ENCODE assay signal across 10 cellular contexts in genomic region chr14:31024042-31024480, GRCh38. TPM values are rescaled to one million over a fixed set of nuclear protein-coding genes. Genes with fewer than 3 reads are reported as not detected.
DNase-seq lines count a peak whose midpoint lies in the region; ATAC-seq and TF ChIP-seq lines count a peak whose summit lies in the region.
"Had no signal": no experiment of that assay in that cellular context is flagged by ENCODE, and none has a peak within 500 bp of the region (broad histone marks: within the 10 kb centered on the region; RNA-seq: fewer than 3 reads in every experiment).

No MANE protein-coding gene starts in this region.

- peak overlapping the region; percentile 76 for H3K4me2 ChIP-seq in fibroblast of lung (ENCODE audit: extremely low read depth, insufficient read depth, low read length)

- POLR2A ChIA-PET in Panc1 (lab: Charles Lee), result no interaction called here

- DNase-seq in GM12864 (ENCODE audit: low read depth), result no peak
- no peak for DNase-seq in Panc1 (ENCODE audit: low read depth, low spot score)
- peak in 1 of 2 donors; percentile 9 for DNase-seq in fibroblast of lung (ENCODE audit: low read depth in 2 of 2)
- DNase-seq in psoas muscle, result no peak
- DNase-seq: activated CD4-positive, alpha-beta T cell treated with anti-CD3 and anti-CD28 coated beads for 48 hours; stimulated activated naive CD4-positive, alpha-beta T cell treated with Interleukin-2 at 50 U/mL for 16 hours had no signal

- no peak overlapping the region for H3K9ac ChIP-seq in fibroblast of lung (ENCODE audit: insufficient read depth, low read length)

- no peak for TF ChIP-seq CTCF in GM12864 (IDR thresholded peaks at IDR 0.05; ENCODE audit: low read depth, low read length, missing control alignments)
- no peak for TF ChIP-seq CTCF in Panc1 (IDR thresholded peaks at IDR 0.05)
- no peak for TF ChIP-seq CTCF in fibroblast of lung (conservative IDR thresholded peaks at IDR 0.05 in 1 of 2, IDR thresholded peaks at IDR 0.05 in 1 of 2; ENCODE audit: low read depth in 1 of 2, low read length in 2 of 2)
- TF ChIP-seq CTCF in psoas muscle (IDR thresholded peaks at IDR 0.05), result no peak

- CTCF ChIA-PET in Panc1 (lab: Charles Lee), result no interaction called here

- peaks cover 6% of the 10 kb centered on the region for H3K36me3 ChIP-seq in Panc1 (ENCODE audit: control insufficient read depth, insufficient read depth, low read length)
- no peaks in the 10 kb centered on the region for H3K36me3 ChIP-seq in fibroblast of lung (ENCODE audit: control insufficient read depth, insufficient read depth, low read length)
- H3K36me3 ChIP-seq in psoas muscle (ENCODE audit: insufficient read depth in 1 of 2, low read depth in 1 of 2), result peaks cover 0 to 33% of the 10 kb centered on the region in 2 donors

- TSS peak; percentile 58 for BruUV-seq in Panc1 (replicated peaks; lab: Mats Ljungman, UMichigan)

- H3K4me3 ChIP-seq in GM12864 (ENCODE audit: low read depth, low read length) (peak overlapping the region; percentile 11; the same call in 1 of the 2 replicates), Panc1 (ENCODE audit: low read depth in 2 of 2, low read length in 2 of 2) (peak overlapping the region; percentile 89; a peak in 3 of 4 replicates), fibroblast of lung (replicated peaks in 1 of 4; ENCODE audit: control extremely low read depth in 1 of 4, insufficient read depth in 1 of 4, low read depth in 3 of 4, low read length in 4 of 4) (peak overlapping the region; percentile 84 to 93 (median 91)), psoas muscle (peak overlapping the region; percentile 98)

- H3K4me1 ChIP-seq in Panc1 (ENCODE audit: control insufficient read depth, insufficient read depth, low read length) (peaks cover 7% of the 10 kb centered on the region; the same call in 1 of the 2 replicates), fibroblast of lung (ENCODE audit: control insufficient read depth, extremely low read depth, insufficient read depth, low read length) (no peaks in the 10 kb centered on the region), psoas muscle (peaks cover 29% of the 10 kb centered on the region)

- no peaks in the 10 kb centered on the region for H3K9me3 ChIP-seq in Panc1 (ENCODE audit: control insufficient read depth, insufficient read depth, low read depth, low read length)
- H3K9me3 ChIP-seq in fibroblast of lung (ENCODE audit: control insufficient read depth, insufficient read depth, low read depth, low read length), result no peaks in the 10 kb centered on the region
- H3K9me3 ChIP-seq in psoas muscle, result no peaks in the 10 kb centered on the region

- intact Hi-C loops in Panc1 (cut with micrococcal nuclease; ENCODE audit: unreplicated experiment) (no loop called here), psoas muscle (cut with DNase I) (loop anchor here in 1 of 2 donors (10.0 kb wide), 1 partner anchor 61 kb away; no protein-coding TSS in a partner anchor)

- H3K27ac ChIP-seq in Panc1 (ENCODE audit: low read length), result peak overlapping the region; percentile 21; the same call in 1 of the 2 replicates
- no peak overlapping the region for H3K27ac ChIP-seq in fibroblast of lung (ENCODE audit: insufficient read depth, low read length)
- H3K27ac ChIP-seq in psoas muscle, result peak overlapping the region; percentile 100

- peaks cover 68% of the 10 kb centered on the region for H3K79me2 ChIP-seq in fibroblast of lung (ENCODE audit: control insufficient read depth, insufficient read depth, low read length)

- H3K27me3 ChIP-seq in Panc1 (ENCODE audit: control insufficient read depth, insufficient read depth, low read length), result no peaks in the 10 kb centered on the region
- H3K27me3 ChIP-seq in fibroblast of lung (ENCODE audit: control insufficient read depth, insufficient read depth, low read length), result no peaks in the 10 kb centered on the region
- no peaks in the 10 kb centered on the region for H3K27me3 ChIP-seq in psoas muscle (ENCODE audit: insufficient read depth in 3 of 3, low read length in 2 of 3)

- no peak for ATAC-seq in Panc1
- no peak for ATAC-seq in psoas muscle
- no peak for ATAC-seq in HG02885 (IDR thresholded peaks at IDR 0.05; ENCODE audit: poor library complexity, unreplicated experiment)
- ATAC-seq in HG03571 (IDR thresholded peaks at IDR 0.05; ENCODE audit: unreplicated experiment), result no peak
- ATAC-seq in GM18517 (IDR thresholded peaks at IDR 0.05; ENCODE audit: unreplicated experiment), result no peak
- no peak for ATAC-seq in HG02870 (IDR thresholded peaks at IDR 0.05; ENCODE audit: unreplicated experiment)

- no peaks in the 10 kb centered on the region for H4K20me1 ChIP-seq in fibroblast of lung (ENCODE audit: control insufficient read depth, extremely low read depth, insufficient read depth, low read length)

- no peak overlapping the region for H2AFZ ChIP-seq in fibroblast of lung (ENCODE audit: low read length)

- in situ Hi-C loops in Panc1 (cut with HindIII; ENCODE audit: low pct_unique_long_range_greater_than_20kb, low sequenced_read_pairs), result no loop called here

RNA-seq across cellular contexts. Expression of gene AP4S1, which starts 1.4 kb away (rescaled TPM):
- total RNA-seq in Panc1 (2021; ENCODE audit: unreplicated experiment), result 3.3 TPM
- 2.2 TPM for polyA plus RNA-seq in Panc1 (2012; ENCODE audit: insufficient read length)
- total RNA-seq in fibroblast of lung, result 5.4 and 5.6 TPM in 2 replicates
- polyA plus RNA-seq in fibroblast of lung, result 6.4 and 7.1 TPM in 2 replicates
- polyA plus RNA-seq in fibroblast of lung (2012), result 5.5 and 6.0 TPM in 2 replicates
- polyA minus RNA-seq in fibroblast of lung (ENCODE audit: low replicate concordance), result 2.4 and 3.3 TPM in 2 replicates
- total RNA-seq in psoas muscle, result 10 to 100 TPM in 1 of 4 donors, 1 to 10 TPM in 3; 4.2 to 13.9 (median 7.2) TPM
- polyA plus RNA-seq in psoas muscle, result 1 to 10 TPM; 4.2 to 9.8 (median 4.8) TPM

RNA-seq across cellular contexts. Expression of gene STRN3, which starts 2.1 kb away (rescaled TPM):
- 29.2 TPM for total RNA-seq in Panc1 (2021; ENCODE audit: unreplicated experiment)
- 13.3 TPM for polyA plus RNA-seq in Panc1 (2012; ENCODE audit: insufficient read length)
- 76.5 and 88.2 TPM in 2 replicates for total RNA-seq in fibroblast of lung
- polyA plus RNA-seq in fibroblast of lung, result 33.2 and 42.0 TPM in 2 replicates
- 24.1 and 26.5 TPM in 2 replicates for polyA plus RNA-seq in fibroblast of lung (2012)
- 10.5 and 20.8 TPM in 2 replicates for polyA minus RNA-seq in fibroblast of lung (ENCODE audit: low replicate concordance)
- 100 to 1,000 TPM in 2 of 4 donors, 10 to 100 TPM in 2; 80.2 to 154 (median 95.4) TPM for total RNA-seq in psoas muscle
- 10 to 100 TPM; 28.2 to 45.9 (median 31.5) TPM for polyA plus RNA-seq in psoas muscle

Comparison
In these comparisons a context has a peak if more than half of its experiments do, and no peak if none do; other contexts are left out.
1. H3K4me3 ChIP-seq: peak in every context shown above with its lines; median percentile 98 in psoas muscle; 91 in fibroblast of lung; 89 in Panc1; 11 in GM12864.